ENCODE assay signal across 1 cellular context in the genomic region with DNA sequence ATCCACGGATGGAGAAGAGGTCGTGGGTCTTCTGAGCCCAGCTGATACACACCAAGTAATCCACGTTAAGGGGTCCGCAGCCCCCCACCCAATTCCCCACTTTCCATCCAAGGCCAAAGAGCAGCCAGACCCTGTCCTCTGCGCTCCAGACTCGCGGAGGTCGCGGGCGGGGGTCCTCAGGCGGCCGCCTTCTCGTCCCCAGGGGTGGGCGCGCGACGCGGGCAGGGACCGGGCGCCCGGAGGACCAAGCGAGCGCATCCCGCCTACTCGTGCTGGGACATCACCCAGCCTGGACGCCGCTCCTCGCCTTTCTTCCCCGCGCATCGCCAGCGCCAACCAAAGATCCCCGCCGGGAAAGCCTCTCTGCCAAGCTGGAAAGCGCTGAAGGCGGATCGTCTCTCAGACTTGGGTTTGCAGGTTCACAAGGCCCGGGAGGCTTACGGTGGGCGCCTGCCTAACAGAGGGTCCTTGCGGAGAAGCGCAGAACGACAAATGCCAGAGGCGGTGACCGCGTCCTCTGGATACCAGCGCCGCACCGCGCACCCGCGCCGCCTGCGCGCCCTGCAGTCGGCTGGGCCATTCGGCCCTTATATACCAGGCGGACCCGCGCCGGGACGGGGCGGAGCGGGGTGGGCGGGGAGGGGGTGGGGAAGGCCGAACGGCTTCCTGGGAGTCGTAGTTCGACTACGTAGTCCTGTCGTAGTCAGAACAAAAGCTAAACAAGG.
TF ChIP-seq lines count a peak whose summit lies in the region.

No MANE protein-coding gene starts in this region.

TF ChIP-seq in HepG2, 621 proteins besides CTCF, POLR2A, EP300 and RAD21 (continued from another document and continues in another):
- TF ChIP-seq, protein P1, sequence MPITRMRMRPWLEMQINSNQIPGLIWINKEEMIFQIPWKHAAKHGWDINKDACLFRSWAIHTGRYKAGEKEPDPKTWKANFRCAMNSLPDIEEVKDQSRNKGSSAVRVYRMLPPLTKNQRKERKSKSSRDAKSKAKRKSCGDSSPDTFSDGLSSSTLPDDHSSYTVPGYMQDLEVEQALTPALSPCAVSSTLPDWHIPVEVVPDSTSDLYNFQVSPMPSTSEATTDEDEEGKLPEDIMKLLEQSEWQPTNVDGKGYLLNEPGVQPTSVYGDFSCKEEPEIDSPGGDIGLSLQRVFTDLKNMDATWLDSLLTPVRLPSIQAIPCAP (CRISPR knock-in tag; IDR thresholded peaks at IDR 0.05; ENCODE audit: low read depth), result no peak; the same call in 1 of the 2 replicates
- TF ChIP-seq MXI1 (IDR thresholded peaks at IDR 0.05; ENCODE audit: borderline replicate concordance, low read depth, low read length) (0 out of 3 replicates have a peak, but pooled peaks have one; percentile 60), KAT7 (CRISPR knock-in tag; IDR thresholded peaks at IDR 0.05; ENCODE audit: borderline replicate concordance) (peak; percentile 83; the same call in 1 of the 2 replicates), RNF2 (conservative IDR thresholded peaks at IDR 0.05; ENCODE audit: low read depth) (peak; percentile 92), ZNF678 (CRISPR knock-in tag; IDR thresholded peaks at IDR 0.05) (no peak), ELF1 (CRISPR knock-in tag; IDR thresholded peaks at IDR 0.05) (peak; percentile 38; the same call in 1 of the 2 replicates), SOX6 (IDR thresholded peaks at IDR 0.05) (no peak), SOX6 (CRISPR knock-in tag; IDR thresholded peaks at IDR 0.05) (peak; percentile 63; the same call in 1 of the 2 replicates), MAF1 (CRISPR knock-in tag; IDR thresholded peaks at IDR 0.05; ENCODE audit: borderline replicate concordance) (peak; percentile 95; the same call in 1 of the 2 replicates), ATF7-NPFF (CRISPR knock-in tag; IDR thresholded peaks at IDR 0.05; ENCODE audit: low read depth) (peak; percentile 82), ZNF383 (CRISPR knock-in tag; IDR thresholded peaks at IDR 0.05; ENCODE audit: borderline replicate concordance) (no peak), ZMYM2 (CRISPR knock-in tag; IDR thresholded peaks at IDR 0.05) (no peak), TP53 (CRISPR knock-in tag; conservative IDR thresholded peaks at IDR 0.05) (0 out of 2 replicates have a peak, but pooled peaks have one; percentile 11), NR3C1 (CRISPR knock-in tag; IDR thresholded peaks at IDR 0.05) (no peak), ZNF543 (CRISPR knock-in tag; IDR thresholded peaks at IDR 0.05) (peak; percentile 73), CBFB (CRISPR knock-in tag; IDR thresholded peaks at IDR 0.05) (peak; percentile 93), MBD4 (IDR thresholded peaks at IDR 0.05; ENCODE audit: borderline replicate concordance, low read length) (no peak), ZNF224 (CRISPR knock-in tag; IDR thresholded peaks at IDR 0.05) (peak; percentile 48; the same call in 1 of the 2 replicates), ZNF879 (CRISPR knock-in tag; IDR thresholded peaks at IDR 0.05) (no peak), SYNCRIP (IDR thresholded peaks at IDR 0.05; ENCODE audit: insufficient read depth, low read depth, low read length) (no peak), ZNF343 (CRISPR knock-in tag; IDR thresholded peaks at IDR 0.05) (0 out of 2 replicates have a peak, but pooled peaks have one; percentile 47), CHD2 (IDR thresholded peaks at IDR 0.05; ENCODE audit: low read depth, low read length) (no peak), ZNF557 (CRISPR knock-in tag; IDR thresholded peaks at IDR 0.05) (peak; percentile 67; the same call in 1 of the 2 replicates), MAFK (conservative IDR thresholded peaks at IDR 0.05 in 1 of 2, IDR thresholded peaks at IDR 0.05 in 1 of 2; ENCODE audit: low read length in 2 of 2) (no peak), ZNF652 (CRISPR knock-in tag; IDR thresholded peaks at IDR 0.05; ENCODE audit: borderline replicate concordance, low read depth) (no peak), AKAP8 (CRISPR knock-in tag; IDR thresholded peaks at IDR 0.05) (peak; percentile 95)
- TF ChIP-seq, protein P2, sequence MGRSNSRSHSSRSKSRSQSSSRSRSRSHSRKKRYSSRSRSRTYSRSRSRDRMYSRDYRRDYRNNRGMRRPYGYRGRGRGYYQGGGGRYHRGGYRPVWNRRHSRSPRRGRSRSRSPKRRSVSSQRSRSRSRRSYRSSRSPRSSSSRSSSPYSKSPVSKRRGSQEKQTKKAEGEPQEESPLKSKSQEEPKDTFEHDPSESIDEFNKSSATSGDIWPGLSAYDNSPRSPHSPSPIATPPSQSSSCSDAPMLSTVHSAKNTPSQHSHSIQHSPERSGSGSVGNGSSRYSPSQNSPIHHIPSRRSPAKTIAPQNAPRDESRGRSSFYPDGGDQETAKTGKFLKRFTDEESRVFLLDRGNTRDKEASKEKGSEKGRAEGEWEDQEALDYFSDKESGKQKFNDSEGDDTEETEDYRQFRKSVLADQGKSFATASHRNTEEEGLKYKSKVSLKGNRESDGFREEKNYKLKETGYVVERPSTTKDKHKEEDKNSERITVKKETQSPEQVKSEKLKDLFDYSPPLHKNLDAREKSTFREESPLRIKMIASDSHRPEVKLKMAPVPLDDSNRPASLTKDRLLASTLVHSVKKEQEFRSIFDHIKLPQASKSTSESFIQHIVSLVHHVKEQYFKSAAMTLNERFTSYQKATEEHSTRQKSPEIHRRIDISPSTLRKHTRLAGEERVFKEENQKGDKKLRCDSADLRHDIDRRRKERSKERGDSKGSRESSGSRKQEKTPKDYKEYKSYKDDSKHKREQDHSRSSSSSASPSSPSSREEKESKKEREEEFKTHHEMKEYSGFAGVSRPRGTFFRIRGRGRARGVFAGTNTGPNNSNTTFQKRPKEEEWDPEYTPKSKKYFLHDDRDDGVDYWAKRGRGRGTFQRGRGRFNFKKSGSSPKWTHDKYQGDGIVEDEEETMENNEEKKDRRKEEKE (IDR thresholded peaks at IDR 0.05), result no peak
- TF ChIP-seq, protein P3, sequence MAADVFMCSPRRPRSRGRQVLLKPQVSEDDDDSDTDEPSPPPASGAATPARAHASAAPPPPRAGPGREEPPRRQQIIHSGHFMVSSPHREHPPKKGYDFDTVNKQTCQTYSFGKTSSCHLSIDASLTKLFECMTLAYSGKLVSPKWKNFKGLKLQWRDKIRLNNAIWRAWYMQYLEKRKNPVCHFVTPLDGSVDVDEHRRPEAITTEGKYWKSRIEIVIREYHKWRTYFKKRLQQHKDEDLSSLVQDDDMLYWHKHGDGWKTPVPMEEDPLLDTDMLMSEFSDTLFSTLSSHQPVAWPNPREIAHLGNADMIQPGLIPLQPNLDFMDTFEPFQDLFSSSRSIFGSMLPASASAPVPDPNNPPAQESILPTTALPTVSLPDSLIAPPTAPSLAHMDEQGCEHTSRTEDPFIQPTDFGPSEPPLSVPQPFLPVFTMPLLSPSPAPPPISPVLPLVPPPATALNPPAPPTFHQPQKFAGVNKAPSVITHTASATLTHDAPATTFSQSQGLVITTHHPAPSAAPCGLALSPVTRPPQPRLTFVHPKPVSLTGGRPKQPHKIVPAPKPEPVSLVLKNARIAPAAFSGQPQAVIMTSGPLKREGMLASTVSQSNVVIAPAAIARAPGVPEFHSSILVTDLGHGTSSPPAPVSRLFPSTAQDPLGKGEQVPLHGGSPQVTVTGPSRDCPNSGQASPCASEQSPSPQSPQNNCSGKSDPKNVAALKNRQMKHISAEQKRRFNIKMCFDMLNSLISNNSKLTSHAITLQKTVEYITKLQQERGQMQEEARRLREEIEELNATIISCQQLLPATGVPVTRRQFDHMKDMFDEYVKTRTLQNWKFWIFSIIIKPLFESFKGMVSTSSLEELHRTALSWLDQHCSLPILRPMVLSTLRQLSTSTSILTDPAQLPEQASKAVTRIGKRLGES (CRISPR knock-in tag; IDR thresholded peaks at IDR 0.05; ENCODE audit: borderline replicate concordance), result peak; percentile 79; the same call in 1 of the 2 replicates
- TF ChIP-seq, protein P4, sequence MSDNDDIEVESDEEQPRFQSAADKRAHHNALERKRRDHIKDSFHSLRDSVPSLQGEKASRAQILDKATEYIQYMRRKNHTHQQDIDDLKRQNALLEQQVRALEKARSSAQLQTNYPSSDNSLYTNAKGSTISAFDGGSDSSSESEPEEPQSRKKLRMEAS (IDR thresholded peaks at IDR 0.05), result peak; percentile 64; the same call in 1 of the 2 replicates
- TF ChIP-seq, protein P5, sequence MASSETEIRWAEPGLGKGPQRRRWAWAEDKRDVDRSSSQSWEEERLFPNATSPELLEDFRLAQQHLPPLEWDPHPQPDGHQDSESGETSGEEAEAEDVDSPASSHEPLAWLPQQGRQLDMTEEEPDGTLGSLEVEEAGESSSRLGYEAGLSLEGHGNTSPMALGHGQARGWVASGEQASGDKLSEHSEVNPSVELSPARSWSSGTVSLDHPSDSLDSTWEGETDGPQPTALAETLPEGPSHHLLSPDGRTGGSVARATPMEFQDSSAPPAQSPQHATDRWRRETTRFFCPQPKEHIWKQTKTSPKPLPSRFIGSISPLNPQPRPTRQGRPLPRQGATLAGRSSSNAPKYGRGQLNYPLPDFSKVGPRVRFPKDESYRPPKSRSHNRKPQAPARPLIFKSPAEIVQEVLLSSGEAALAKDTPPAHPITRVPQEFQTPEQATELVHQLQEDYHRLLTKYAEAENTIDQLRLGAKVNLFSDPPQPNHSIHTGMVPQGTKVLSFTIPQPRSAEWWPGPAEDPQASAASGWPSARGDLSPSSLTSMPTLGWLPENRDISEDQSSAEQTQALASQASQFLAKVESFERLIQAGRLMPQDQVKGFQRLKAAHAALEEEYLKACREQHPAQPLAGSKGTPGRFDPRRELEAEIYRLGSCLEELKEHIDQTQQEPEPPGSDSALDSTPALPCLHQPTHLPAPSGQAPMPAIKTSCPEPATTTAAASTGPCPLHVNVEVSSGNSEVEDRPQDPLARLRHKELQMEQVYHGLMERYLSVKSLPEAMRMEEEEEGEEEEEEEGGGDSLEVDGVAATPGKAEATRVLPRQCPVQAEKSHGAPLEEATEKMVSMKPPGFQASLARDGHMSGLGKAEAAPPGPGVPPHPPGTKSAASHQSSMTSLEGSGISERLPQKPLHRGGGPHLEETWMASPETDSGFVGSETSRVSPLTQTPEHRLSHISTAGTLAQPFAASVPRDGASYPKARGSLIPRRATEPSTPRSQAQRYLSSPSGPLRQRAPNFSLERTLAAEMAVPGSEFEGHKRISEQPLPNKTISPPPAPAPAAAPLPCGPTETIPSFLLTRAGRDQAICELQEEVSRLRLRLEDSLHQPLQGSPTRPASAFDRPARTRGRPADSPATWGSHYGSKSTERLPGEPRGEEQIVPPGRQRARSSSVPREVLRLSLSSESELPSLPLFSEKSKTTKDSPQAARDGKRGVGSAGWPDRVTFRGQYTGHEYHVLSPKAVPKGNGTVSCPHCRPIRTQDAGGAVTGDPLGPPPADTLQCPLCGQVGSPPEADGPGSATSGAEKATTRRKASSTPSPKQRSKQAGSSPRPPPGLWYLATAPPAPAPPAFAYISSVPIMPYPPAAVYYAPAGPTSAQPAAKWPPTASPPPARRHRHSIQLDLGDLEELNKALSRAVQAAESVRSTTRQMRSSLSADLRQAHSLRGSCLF (CRISPR knock-in tag; IDR thresholded peaks at IDR 0.05; ENCODE audit: borderline replicate concordance), result no peak
- TF ChIP-seq, protein P6, sequence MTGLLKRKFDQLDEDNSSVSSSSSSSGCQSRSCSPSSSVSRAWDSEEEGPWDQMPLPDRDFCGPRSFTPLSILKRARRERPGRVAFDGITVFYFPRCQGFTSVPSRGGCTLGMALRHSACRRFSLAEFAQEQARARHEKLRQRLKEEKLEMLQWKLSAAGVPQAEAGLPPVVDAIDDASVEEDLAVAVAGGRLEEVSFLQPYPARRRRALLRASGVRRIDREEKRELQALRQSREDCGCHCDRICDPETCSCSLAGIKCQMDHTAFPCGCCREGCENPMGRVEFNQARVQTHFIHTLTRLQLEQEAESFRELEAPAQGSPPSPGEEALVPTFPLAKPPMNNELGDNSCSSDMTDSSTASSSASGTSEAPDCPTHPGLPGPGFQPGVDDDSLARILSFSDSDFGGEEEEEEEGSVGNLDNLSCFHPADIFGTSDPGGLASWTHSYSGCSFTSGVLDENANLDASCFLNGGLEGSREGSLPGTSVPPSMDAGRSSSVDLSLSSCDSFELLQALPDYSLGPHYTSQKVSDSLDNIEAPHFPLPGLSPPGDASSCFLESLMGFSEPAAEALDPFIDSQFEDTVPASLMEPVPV (CRISPR knock-in tag; IDR thresholded peaks at IDR 0.05), result peak; percentile 81; the same call in 1 of the 2 replicates
- TF ChIP-seq, protein P7, sequence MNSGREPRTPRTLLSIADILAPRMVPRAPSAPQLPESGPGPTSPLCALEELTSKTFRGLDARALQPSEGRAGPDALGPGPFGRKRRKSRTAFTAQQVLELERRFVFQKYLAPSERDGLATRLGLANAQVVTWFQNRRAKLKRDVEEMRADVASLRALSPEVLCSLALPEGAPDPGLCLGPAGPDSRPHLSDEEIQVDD (CRISPR knock-in tag; IDR thresholded peaks at IDR 0.05; ENCODE audit: borderline replicate concordance), result peak; percentile 83; the same call in 1 of the 2 replicates
- TF ChIP-seq, protein P8, sequence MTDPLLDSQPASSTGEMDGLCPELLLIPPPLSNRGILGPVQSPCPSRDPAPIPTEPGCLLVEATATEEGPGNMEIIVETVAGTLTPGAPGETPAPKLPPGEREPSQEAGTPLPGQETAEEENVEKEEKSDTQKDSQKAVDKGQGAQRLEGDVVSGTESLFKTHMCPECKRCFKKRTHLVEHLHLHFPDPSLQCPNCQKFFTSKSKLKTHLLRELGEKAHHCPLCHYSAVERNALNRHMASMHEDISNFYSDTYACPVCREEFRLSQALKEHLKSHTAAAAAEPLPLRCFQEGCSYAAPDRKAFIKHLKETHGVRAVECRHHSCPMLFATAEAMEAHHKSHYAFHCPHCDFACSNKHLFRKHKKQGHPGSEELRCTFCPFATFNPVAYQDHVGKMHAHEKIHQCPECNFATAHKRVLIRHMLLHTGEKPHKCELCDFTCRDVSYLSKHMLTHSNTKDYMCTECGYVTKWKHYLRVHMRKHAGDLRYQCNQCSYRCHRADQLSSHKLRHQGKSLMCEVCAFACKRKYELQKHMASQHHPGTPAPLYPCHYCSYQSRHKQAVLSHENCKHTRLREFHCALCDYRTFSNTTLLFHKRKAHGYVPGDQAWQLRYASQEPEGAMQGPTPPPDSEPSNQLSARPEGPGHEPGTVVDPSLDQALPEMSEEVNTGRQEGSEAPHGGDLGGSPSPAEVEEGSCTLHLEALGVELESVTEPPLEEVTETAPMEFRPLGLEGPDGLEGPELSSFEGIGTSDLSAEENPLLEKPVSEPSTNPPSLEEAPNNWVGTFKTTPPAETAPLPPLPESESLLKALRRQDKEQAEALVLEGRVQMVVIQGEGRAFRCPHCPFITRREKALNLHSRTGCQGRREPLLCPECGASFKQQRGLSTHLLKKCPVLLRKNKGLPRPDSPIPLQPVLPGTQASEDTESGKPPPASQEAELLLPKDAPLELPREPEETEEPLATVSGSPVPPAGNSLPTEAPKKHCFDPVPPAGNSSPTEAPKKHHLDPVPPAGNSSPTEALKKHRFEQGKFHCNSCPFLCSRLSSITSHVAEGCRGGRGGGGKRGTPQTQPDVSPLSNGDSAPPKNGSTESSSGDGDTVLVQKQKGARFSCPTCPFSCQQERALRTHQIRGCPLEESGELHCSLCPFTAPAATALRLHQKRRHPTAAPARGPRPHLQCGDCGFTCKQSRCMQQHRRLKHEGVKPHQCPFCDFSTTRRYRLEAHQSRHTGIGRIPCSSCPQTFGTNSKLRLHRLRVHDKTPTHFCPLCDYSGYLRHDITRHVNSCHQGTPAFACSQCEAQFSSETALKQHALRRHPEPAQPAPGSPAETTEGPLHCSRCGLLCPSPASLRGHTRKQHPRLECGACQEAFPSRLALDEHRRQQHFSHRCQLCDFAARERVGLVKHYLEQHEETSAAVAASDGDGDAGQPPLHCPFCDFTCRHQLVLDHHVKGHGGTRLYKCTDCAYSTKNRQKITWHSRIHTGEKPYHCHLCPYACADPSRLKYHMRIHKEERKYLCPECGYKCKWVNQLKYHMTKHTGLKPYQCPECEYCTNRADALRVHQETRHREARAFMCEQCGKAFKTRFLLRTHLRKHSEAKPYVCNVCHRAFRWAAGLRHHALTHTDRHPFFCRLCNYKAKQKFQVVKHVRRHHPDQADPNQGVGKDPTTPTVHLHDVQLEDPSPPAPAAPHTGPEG (CRISPR knock-in tag; IDR thresholded peaks at IDR 0.05), result no peak; the same call in 1 of the 2 replicates
